Comparison of ENCODE assay signal across 9 cellular contexts in genomic region chr18:47215554-47216138, GRCh38. TPM values are rescaled to one million over a fixed set of nuclear protein-coding genes. Genes with fewer than 3 reads are reported as not detected.
A peak's percentile ranks its signal among the peaks of the same experiment; 100 is the strongest.
DNase-seq lines count a peak whose midpoint lies in the region; ATAC-seq and TF ChIP-seq lines count a peak whose summit lies in the region.
"Had no signal": no experiment of that assay in that cellular context is flagged by ENCODE, and none has a peak within 500 bp of the region (broad histone marks: within the 10 kb centered on the region; RNA-seq: fewer than 3 reads in every experiment).

No MANE protein-coding gene starts in this region.

- H3K9me3 ChIP-seq in RWPE2 (ENCODE audit: severe bottlenecking) (no peaks in the 10 kb centered on the region), esophagus muscularis mucosa (no peaks in the 10 kb centered on the region), neuronal stem cell (replicated peaks in 1 of 2; ENCODE audit: control insufficient read depth in 2 of 2, insufficient read depth in 1 of 2, low read depth in 1 of 2, low read length in 2 of 2) (no peaks in the 10 kb centered on the region)

- no peak overlapping the region for H2AK5ac ChIP-seq in neuronal stem cell (ENCODE audit: low read depth, low read length)

- H2BK12ac ChIP-seq in neuronal stem cell (ENCODE audit: low read length) = no peak overlapping the region

- H3K4me3 Mint-ChIP-seq in T-cell = no peak overlapping the region
- H3K4me3 Mint-ChIP-seq: activated naive CD4-positive, alpha-beta T cell treated with anti-CD3 and anti-CD28 coated beads, Interleukin-2, amount 50 U/mL, for 24 hours had no signal

- no peak overlapping the region for H3K27ac Mint-ChIP-seq in T-cell
- H3K27ac Mint-ChIP-seq: activated naive CD4-positive, alpha-beta T cell treated with anti-CD3 and anti-CD28 coated beads, Interleukin-2, amount 50 U/mL, for 24 hours had no signal

- H3K36me3 Mint-ChIP-seq in T-cell = no peaks in the 10 kb centered on the region
- H3K36me3 Mint-ChIP-seq: activated naive CD4-positive, alpha-beta T cell treated with anti-CD3 and anti-CD28 coated beads, Interleukin-2, amount 50 U/mL, for 24 hours had no signal

- no peaks in the 10 kb centered on the region for H3K9me3 Mint-ChIP-seq in T-cell
- H3K9me3 Mint-ChIP-seq: activated naive CD4-positive, alpha-beta T cell treated with anti-CD3 and anti-CD28 coated beads, Interleukin-2, amount 50 U/mL, for 24 hours had no signal

- peaks cover 0 to 2% (median 0%) of the 10 kb centered on the region in 3 donors for H3K4me1 Mint-ChIP-seq in T-cell
- H3K4me1 Mint-ChIP-seq: activated naive CD4-positive, alpha-beta T cell treated with anti-CD3 and anti-CD28 coated beads, Interleukin-2, amount 50 U/mL, for 24 hours had no signal

- no peak overlapping the region for H3K27ac ChIP-seq in RWPE2 (ENCODE audit: poor library complexity, severe bottlenecking)
- no peak overlapping the region for H3K27ac ChIP-seq in esophagus muscularis mucosa (replicated peaks in 1 of 4)
- H3K27ac ChIP-seq in neuronal stem cell (replicated peaks; ENCODE audit: low read length) = no peak overlapping the region

- no peak overlapping the region for H3K23ac ChIP-seq in neuronal stem cell (ENCODE audit: low read depth, low read length, poor library complexity)

- intact Hi-C loops in esophagus muscularis mucosa (cut with DNase I) = loop anchor here (5.0 kb wide), 1 partner anchor 532 kb away; no protein-coding TSS in a partner anchor

- no peak overlapping the region for H2BK120ac ChIP-seq in neuronal stem cell (ENCODE audit: low read depth, low read length)

- TF ChIP-seq EP300 in esophagus muscularis mucosa (IDR thresholded peaks at IDR 0.05) = no peak

- ATAC-seq in RWPE2 (ENCODE audit: low read depth) = peak; percentile 61; the same call in 2 of the 3 replicates
- ATAC-seq in T-cell (replicated peaks in 1 of 4) = no peak
- no peak for ATAC-seq in GM21529 (IDR thresholded peaks at IDR 0.05; ENCODE audit: unreplicated experiment)

- H2BK15ac ChIP-seq in neuronal stem cell (ENCODE audit: low read length) = no peak overlapping the region

- H3K79me1 ChIP-seq in neuronal stem cell (ENCODE audit: low read depth, low read length) = no peaks in the 10 kb centered on the region

- POLR2A ChIA-PET in T-cell (lab: Charles Lee) = no interaction called here

- H3K4me1 ChIP-seq in RWPE2 (ENCODE audit: insufficient read depth, poor library complexity, severe bottlenecking) (no peaks in the 10 kb centered on the region), esophagus muscularis mucosa (no peaks in the 10 kb centered on the region), neuronal stem cell (ENCODE audit: control insufficient read depth in 2 of 2, insufficient read depth in 1 of 2, low read depth in 1 of 2, low read length in 2 of 2) (no peaks in the 10 kb centered on the region)

- H3K27me3 ChIP-seq in RWPE2 (ENCODE audit: insufficient read depth, poor library complexity, severe bottlenecking) (peaks cover 43% of the 10 kb centered on the region), esophagus muscularis mucosa (peaks cover 0 to 45% (median 0%) of the 10 kb centered on the region in 4 donors), neuronal stem cell (ENCODE audit: control insufficient read depth in 3 of 3, insufficient read depth in 3 of 3, low read depth in 1 of 3, low read length in 3 of 3) (peaks cover 0 to 58% (median 0%) of the 10 kb centered on the region in 3 experiments)

- no peaks in the 10 kb centered on the region for H3K36me3 ChIP-seq in RWPE2 (ENCODE audit: low read depth)
- H3K36me3 ChIP-seq in esophagus muscularis mucosa = no peaks in the 10 kb centered on the region
- H3K36me3 ChIP-seq in neuronal stem cell (replicated peaks in 1 of 2; ENCODE audit: control insufficient read depth in 2 of 2, insufficient read depth in 2 of 2, low read length in 2 of 2) = no peaks in the 10 kb centered on the region

- H2BK5ac ChIP-seq in neuronal stem cell (ENCODE audit: low read length) = no peak overlapping the region

- H3K4me3 ChIP-seq in RWPE2 (ENCODE audit: severe bottlenecking) (no peak overlapping the region), esophagus muscularis mucosa (no peak overlapping the region), neuronal stem cell (ENCODE audit: low read length in 2 of 2) (no peak overlapping the region)

- no peak overlapping the region for H2AFZ ChIP-seq in neuronal stem cell (ENCODE audit: low read length)

- TF ChIP-seq CTCF in RWPE2 (IDR thresholded peaks at IDR 0.05; ENCODE audit: poor library complexity, severe bottlenecking) = peak; percentile 69
- peak; percentile 38 to 46 (median 42) for TF ChIP-seq CTCF in esophagus muscularis mucosa (IDR thresholded peaks at IDR 0.05)

- H3K4me2 ChIP-seq in neuronal stem cell (ENCODE audit: insufficient read depth, low read length, poor library complexity, severe bottlenecking) = no peak overlapping the region

- H3K9ac ChIP-seq in neuronal stem cell (ENCODE audit: low read depth, low read length, poor library complexity) = no peak overlapping the region

- no peak overlapping the region for H4K8ac ChIP-seq in neuronal stem cell (ENCODE audit: low read depth, low read length)

- TF ChIP-seq POLR2A in esophagus muscularis mucosa (IDR thresholded peaks at IDR 0.05; ENCODE audit: low read depth) = no peak

- peak; percentile 15 for DNase-seq in activated CD4-positive, alpha-beta T cell treated with anti-CD3 and anti-CD28 coated beads for 48 hours
- DNase-seq in activated CD4-positive, alpha-beta T cell treated with anti-CD3 and anti-CD28 coated beads for 4 hours = no peak
- DNase-seq in LoVo (ENCODE audit: low spot score) (peak; percentile 41), RWPE2 (ENCODE audit: low spot score) (no peak), esophagus muscularis mucosa (ENCODE audit: extremely low spot score) (no peak), neuronal stem cell (ENCODE audit: low spot score) (peak; percentile 41), T-cell (no peak)

- H3K27me3 Mint-ChIP-seq in T-cell = peaks cover 42 to 48% of the 10 kb centered on the region in 2 donors

- no peak overlapping the region for H3K18ac ChIP-seq in neuronal stem cell (ENCODE audit: low read length)

- H3K14ac ChIP-seq in neuronal stem cell (ENCODE audit: low read length) = no peak overlapping the region

- WGBS in esophagus muscularis mucosa = 4% methylated on average over 5 of the region's 5 CpGs
- WGBS in neuronal stem cell (ENCODE audit: extremely low coverage in 2 of 2, insufficient read length in 2 of 2, insufficient replicate concordance in 1 of 2), 2 donors = no CpG with 5 or more reads among the region's 5 CpGs

- H4K91ac ChIP-seq in neuronal stem cell (ENCODE audit: low read depth, low read length, poor library complexity) = no peak overlapping the region

- CTCF ChIA-PET in T-cell (lab: Charles Lee) = interaction anchor here in 1 of 2 donors (1.2 to 2.9 kb wide), 4 partner anchors 9 to 532 kb away, joined by 3 to 11 read pairs (median 4); no protein-coding TSS in a partner anchor

- no peak overlapping the region for H3K4ac ChIP-seq in neuronal stem cell (ENCODE audit: low read length)

RNA-seq across cellular contexts. Expression of gene SKOR2, which starts 35.8 kb away (rescaled TPM):
- total RNA-seq in esophagus muscularis mucosa = not detected
- polyA plus RNA-seq in neuronal stem cell (2013, experiment 1 of 2) = 0.01 TPM
- polyA plus RNA-seq in neuronal stem cell (2013, experiment 2 of 2) = 0.06 TPM
- not detected for total RNA-seq in T-cell

RNA-seq across cellular contexts. Expression of gene IER3IP1, which starts 39.5 kb away (rescaled TPM):
- total RNA-seq in esophagus muscularis mucosa = 1 to 10 TPM; 7.0 to 9.1 (median 7.5) TPM
- polyA plus RNA-seq in neuronal stem cell (2013, experiment 1 of 2) = 15.7 TPM
- polyA plus RNA-seq in neuronal stem cell (2013, experiment 2 of 2) = 16.5 TPM
- total RNA-seq in T-cell = 1 to 10 TPM; 3.5 to 8.6 (median 7.3) TPM

Comparison
In these comparisons a context has a peak if more than half of its experiments do, and no peak if none do; other contexts are left out.
1. DNase-seq: peak in activated CD4-positive, alpha-beta T cell treated with anti-CD3 and anti-CD28 coated beads for 48 hours (single experiment), LoVo (single experiment) and neuronal stem cell (single experiment); none in activated CD4-positive, alpha-beta T cell treated with anti-CD3 and anti-CD28 coated beads for 4 hours (0 of 2), RWPE2 (single experiment), esophagus muscularis mucosa (single experiment) and T-cell (0 of 34).